In the genomic region with DNA sequence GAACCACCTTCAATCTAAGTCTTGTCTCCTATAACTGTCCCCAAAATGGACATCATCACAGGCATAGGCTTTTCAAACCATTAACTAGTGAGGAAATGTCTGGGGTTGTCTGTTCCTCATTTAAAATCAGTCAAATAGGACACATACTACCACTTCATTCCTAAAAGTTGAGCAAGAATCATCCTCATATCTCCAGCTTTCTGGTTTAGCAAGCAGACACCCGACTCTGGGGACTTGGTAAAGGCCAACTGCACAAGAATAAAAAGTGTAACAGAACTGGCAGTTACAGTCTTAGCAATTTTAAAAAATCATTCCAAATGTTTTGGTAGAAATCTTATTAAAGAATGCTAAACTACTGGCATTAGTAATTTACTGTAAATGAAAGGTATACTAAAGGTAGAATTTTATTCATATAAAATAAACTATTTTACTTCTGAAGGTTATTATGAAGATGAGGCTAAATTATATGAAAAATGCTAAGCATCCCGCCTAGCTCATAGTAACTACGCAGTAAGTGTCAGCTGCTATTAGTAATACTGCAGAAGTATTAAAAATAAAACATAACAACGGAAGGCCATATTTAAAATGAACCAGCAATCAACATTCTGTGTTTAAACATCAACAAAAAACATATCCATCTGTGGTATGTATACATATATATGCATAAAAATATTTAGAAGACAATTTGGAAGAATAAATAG, we compare ENCODE assay signal across 22 cellular contexts.
DNase-seq lines count a peak whose midpoint lies in the region; ATAC-seq and TF ChIP-seq lines count a peak whose summit lies in the region.
"Had no signal": no experiment of that assay in that cellular context is flagged by ENCODE, and none has a peak within 500 bp of the region (broad histone marks: within the 10 kb centered on the region; RNA-seq: fewer than 3 reads in every experiment).

No MANE protein-coding gene starts in this region.

- ATAC-seq in T-cell (replicated peaks in 1 of 4), result no peak
- ATAC-seq: activated T-helper 17 cell treated with anti-CD3 and anti-CD28 coated beads, Interleukin-2, amount 50 U/mL, for 72 hours; mucosa of descending colon had no signal

- no peak for TF ChIP-seq POLR2A in uterus (IDR thresholded peaks at IDR 0.05)
- no peak for TF ChIP-seq POLR2A in breast epithelium (IDR thresholded peaks at IDR 0.05)

- H3K36me3 Mint-ChIP-seq in activated CD4-positive, alpha-beta T cell treated with anti-CD3 and anti-CD28 coated beads, Interleukin-2, amount 10 ng/mL, durations not matched to agents 24 days and 14 days (ENCODE audit: low read depth), result peaks cover 3% of the 10 kb centered on the region
- peaks cover 12% of the 10 kb centered on the region for H3K36me3 Mint-ChIP-seq in T-cell

- H2AFZ ChIP-seq in osteoblast (ENCODE audit: low read length), result no peak overlapping the region

- no peaks in the 10 kb centered on the region for H3K79me2 ChIP-seq in osteoblast (ENCODE audit: insufficient read depth, low read length)

- peak; percentile 39 for DNase-seq in activated CD4-positive, alpha-beta T cell treated with anti-CD3 and anti-CD28 coated beads, Interleukin-2, amount 10 ng/mL, durations not matched to agents 24 days and 14 days
- DNase-seq in activated CD4-positive, alpha-beta T cell treated with anti-CD3 and anti-CD28 coated beads for 1 hour, result no peak
- peak; percentile 40 to 72 for DNase-seq in foreskin fibroblast
- peak; percentile 9 for DNase-seq in osteoblast (ENCODE audit: insufficient read length, low spot score, missing footprints)
- DNase-seq in uterus, result no peak
- DNase-seq in T-cell, result no peak
- no peak for DNase-seq in breast epithelium (ENCODE audit: low spot score in 2 of 2)
- no peak for DNase-seq in NCI-H524 (lab: John Stamatoyannopoulos, UW)
- DNase-seq: 8988T; Calu3; central memory CD4-positive, alpha-beta T cell; effector CD4-positive, alpha-beta T cell; EL; mucosa of descending colon; NCI-H187 treated with DMSO at 0.1 percent for 48 hours; NCI-H345; NK-92 treated with Interleukin-12 subunit alpha and Interleukin-12 subunit beta, amount 100 ng/mL, for 24 hours; retina; stimulated activated CD4-positive, alpha-beta T cell treated with anti-CD3 and anti-CD28 coated beads, Interleukin-2, amount 100 ng/mL, for 24 hours had no signal

- CTCF ChIA-PET in T-cell (lab: Charles Lee), result interaction anchor here in 1 of 2 donors (0.7 kb wide), 1 partner anchor 28 kb away, joined by 3 read pairs; no protein-coding TSS in a partner anchor

- no peak overlapping the region for H3K27ac Mint-ChIP-seq in activated CD4-positive, alpha-beta T cell treated with anti-CD3 and anti-CD28 coated beads, Interleukin-2, amount 10 ng/mL, durations not matched to agents 24 days and 14 days
- no peak overlapping the region for H3K27ac Mint-ChIP-seq in T-cell
- H3K27ac Mint-ChIP-seq: activated T-helper 17 cell treated with anti-CD3 and anti-CD28 coated beads, Interleukin-2, amount 50 U/mL, for 72 hours; stimulated activated naive CD8-positive, alpha-beta T cell treated with anti-CD3 and anti-CD28 coated beads, Interleukin-15, Interleukin-2, amounts not matched to agents 100 ng/mL and 50 ng/mL, for 24 hours had no signal

- H3K4me3 Mint-ChIP-seq in activated CD4-positive, alpha-beta T cell treated with anti-CD3 and anti-CD28 coated beads, Interleukin-2, amount 10 ng/mL, durations not matched to agents 24 days and 14 days, result no peak overlapping the region
- H3K4me3 Mint-ChIP-seq in T-cell, result no peak overlapping the region
- H3K4me3 Mint-ChIP-seq: activated T-helper 17 cell treated with anti-CD3 and anti-CD28 coated beads, Interleukin-2, amount 50 U/mL, for 72 hours; stimulated activated naive CD8-positive, alpha-beta T cell treated with anti-CD3 and anti-CD28 coated beads, Interleukin-15, Interleukin-2, amounts not matched to agents 100 ng/mL and 50 ng/mL, for 24 hours had no signal

- TF ChIP-seq CTCF in foreskin fibroblast (IDR thresholded peaks at IDR 0.05; ENCODE audit: low read depth, low read length), result no peak
- TF ChIP-seq CTCF in osteoblast (IDR thresholded peaks at IDR 0.05; ENCODE audit: extremely low read depth, low read depth, low read length), result no peak
- TF ChIP-seq CTCF in uterus (IDR thresholded peaks at IDR 0.05), result no peak
- TF ChIP-seq CTCF in breast epithelium (IDR thresholded peaks at IDR 0.05), result no peak

- intact Hi-C loops in activated CD4-positive, alpha-beta T cell treated with anti-CD3 and anti-CD28 coated beads, Interleukin-2, amount 10 ng/mL, durations not matched to agents 24 days and 14 days (cut with micrococcal nuclease), result no loop called here
- intact Hi-C loops in uterus (cut with DNase I; ENCODE audit: low total_unique reads) (no loop called here), breast epithelium (cut with DNase I; ENCODE audit: low total_unique reads) (no loop called here)

- H3K4me3 ChIP-seq in foreskin fibroblast (ENCODE audit: low read depth in 1 of 2, low read length in 2 of 2) (no peak overlapping the region), osteoblast (ENCODE audit: insufficient read depth, low read length) (no peak overlapping the region), uterus (no peak overlapping the region), breast epithelium (no peak overlapping the region)
- H3K4me3 ChIP-seq: BLaER1, mucosa of descending colon had no signal

- peaks cover 5% of the 10 kb centered on the region for H3K4me1 ChIP-seq in osteoblast (ENCODE audit: insufficient read depth, low read length)
- H3K4me1 ChIP-seq in uterus, result no peaks in the 10 kb centered on the region
- no peaks in the 10 kb centered on the region for H3K4me1 ChIP-seq in breast epithelium
- H3K4me1 ChIP-seq: BLaER1 had no signal

- H3K27ac ChIP-seq in osteoblast (ENCODE audit: low read depth, low read length) (peak overlapping the region; percentile 16), uterus (peak overlapping the region; percentile 24 to 26), breast epithelium (peak overlapping the region in 1 of 2 donors; percentile 39)
- H3K27ac ChIP-seq: BLaER1 had no signal

- H3K9me3 Mint-ChIP-seq in activated CD4-positive, alpha-beta T cell treated with anti-CD3 and anti-CD28 coated beads, Interleukin-2, amount 10 ng/mL, durations not matched to agents 24 days and 14 days, result no peaks in the 10 kb centered on the region
- no peaks in the 10 kb centered on the region for H3K9me3 Mint-ChIP-seq in T-cell
- H3K9me3 Mint-ChIP-seq: activated T-helper 17 cell treated with anti-CD3 and anti-CD28 coated beads, Interleukin-2, amount 50 U/mL, for 72 hours; stimulated activated naive CD8-positive, alpha-beta T cell treated with anti-CD3 and anti-CD28 coated beads, Interleukin-15, Interleukin-2, amounts not matched to agents 100 ng/mL and 50 ng/mL, for 24 hours had no signal

- no peaks in the 10 kb centered on the region for H3K27me3 Mint-ChIP-seq in activated CD4-positive, alpha-beta T cell treated with anti-CD3 and anti-CD28 coated beads, Interleukin-2, amount 10 ng/mL, durations not matched to agents 24 days and 14 days
- H3K27me3 Mint-ChIP-seq in T-cell, result no peaks in the 10 kb centered on the region
- H3K27me3 Mint-ChIP-seq: activated T-helper 17 cell treated with anti-CD3 and anti-CD28 coated beads, Interleukin-2, amount 50 U/mL, for 72 hours; stimulated activated naive CD8-positive, alpha-beta T cell treated with anti-CD3 and anti-CD28 coated beads, Interleukin-15, Interleukin-2, amounts not matched to agents 100 ng/mL and 50 ng/mL, for 24 hours had no signal

- H3K27me3 ChIP-seq in osteoblast (ENCODE audit: insufficient read depth, low read length) (no peaks in the 10 kb centered on the region), uterus (no peaks in the 10 kb centered on the region), breast epithelium (no peaks in the 10 kb centered on the region)
- H3K27me3 ChIP-seq: BLaER1 had no signal

- no peaks in the 10 kb centered on the region for H3K36me3 ChIP-seq in osteoblast (ENCODE audit: insufficient read depth, low read length)
- no peaks in the 10 kb centered on the region for H3K36me3 ChIP-seq in uterus
- no peaks in the 10 kb centered on the region for H3K36me3 ChIP-seq in breast epithelium
- H3K36me3 ChIP-seq: BLaER1 had no signal

- no peak overlapping the region for H3K4me2 ChIP-seq in osteoblast (ENCODE audit: insufficient read depth, low read length)
- H3K4me2 ChIP-seq: BLaER1 had no signal

- peaks cover 9% of the 10 kb centered on the region for H3K4me1 Mint-ChIP-seq in activated CD4-positive, alpha-beta T cell treated with anti-CD3 and anti-CD28 coated beads, Interleukin-2, amount 10 ng/mL, durations not matched to agents 24 days and 14 days
- H3K4me1 Mint-ChIP-seq in T-cell, result peaks cover 0 to 8% (median 3%) of the 10 kb centered on the region in 3 donors

- H3K9me3 ChIP-seq in osteoblast (ENCODE audit: low read depth, low read length) (no peaks in the 10 kb centered on the region), uterus (no peaks in the 10 kb centered on the region), breast epithelium (no peaks in the 10 kb centered on the region)
- H3K9me3 ChIP-seq: BLaER1, mucosa of descending colon had no signal

- POLR2A ChIA-PET in T-cell (lab: Charles Lee), result no interaction called here

- no peaks in the 10 kb centered on the region for H4K20me1 ChIP-seq in osteoblast (ENCODE audit: insufficient read depth, low read length)
- H4K20me1 ChIP-seq: BLaER1 had no signal

Comparison
In these comparisons a context has a peak if more than half of its experiments do, and no peak if none do; other contexts are left out.
1. DNase-seq: peak in activated CD4-positive, alpha-beta T cell treated with anti-CD3 and anti-CD28 coated beads, Interleukin-2, amount 10 ng/mL, durations not matched to agents 24 days and 14 days (single experiment), foreskin fibroblast (2 of 2) and osteoblast (single experiment); none in activated CD4-positive, alpha-beta T cell treated with anti-CD3 and anti-CD28 coated beads for 1 hour (single experiment), uterus (0 of 2), T-cell (0 of 34), breast epithelium (0 of 2) and NCI-H524 (0 of 2).